15 cellular contexts compared by ENCODE assay signal in the genomic region with DNA sequence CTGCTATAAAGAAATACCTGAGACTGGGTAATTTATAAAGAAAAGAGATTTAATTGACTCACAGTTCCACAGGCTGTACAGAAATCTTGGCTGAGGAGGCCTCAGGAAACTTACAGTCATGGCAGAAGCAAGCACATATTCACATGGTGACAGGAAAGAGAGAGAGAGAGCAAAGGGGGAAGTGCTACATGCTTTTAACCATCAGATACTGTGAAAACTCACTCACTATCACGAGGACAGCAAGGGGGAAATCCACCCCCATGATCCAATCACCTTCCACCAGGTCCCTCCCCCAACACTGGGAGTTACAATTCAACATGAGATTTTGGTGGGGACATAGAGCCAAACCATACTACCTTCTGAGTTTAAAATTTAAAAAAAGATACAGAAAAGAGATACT. TPM values are rescaled to one million over a fixed set of nuclear protein-coding genes. Genes with fewer than 3 reads are reported as not detected.
"Had no signal": no experiment of that assay in that cellular context is flagged by ENCODE, and none has a peak within 500 bp of the region (broad histone marks: within the 10 kb centered on the region; RNA-seq: fewer than 3 reads in every experiment).

No MANE protein-coding gene starts in this region.

RNA-seq across cellular contexts. Expression of a gene that starts 41.7 kb away (rescaled TPM):
- total RNA-seq: fibroblast of villous mesenchyme, gastrocnemius medialis, heart right ventricle, liver, lung microvascular endothelial cell, osteoblast, pulmonary artery endothelial cell, sciatic nerve, skeletal muscle tissue, subcutaneous adipose tissue, tibial nerve, upper lobe of right lung, vagina had no signal
- polyA plus RNA-seq: heart right ventricle, liver, spleen had no signal

RNA-seq across cellular contexts. Expression of a gene that starts 44.9 kb away (rescaled TPM):
- total RNA-seq: esophagus mucosa, fibroblast of villous mesenchyme, gastrocnemius medialis, heart right ventricle, liver, lung microvascular endothelial cell, osteoblast, pulmonary artery endothelial cell, sciatic nerve, skeletal muscle tissue, spleen, subcutaneous adipose tissue, tibial nerve, upper lobe of right lung, vagina had no signal
- polyA plus RNA-seq: heart right ventricle, spleen had no signal
